Comparison of ENCODE assay signal across 22 cellular contexts in genomic region chr6:134443009-134443408, GRCh38.
A peak's percentile ranks its signal among the peaks of the same experiment; 100 is the strongest.
DNase-seq lines count a peak whose midpoint lies in the region; ATAC-seq, FAIRE-seq and TF ChIP-seq lines count a peak whose summit lies in the region.
"Had no signal": no experiment of that assay in that cellular context is flagged by ENCODE, and none has a peak within 500 bp of the region (broad histone marks: within the 10 kb centered on the region; RNA-seq: fewer than 3 reads in every experiment).

No MANE protein-coding gene starts in this region.

- TF ChIP-seq CTCF in dorsolateral prefrontal cortex (IDR thresholded peaks at IDR 0.05 in 54 of 56, conservative IDR thresholded peaks at IDR 0.05 in 2 of 56; ENCODE audit: low read depth in 1 of 56, partially characterized antibody in 56 of 56) (no peak), osteoblast (IDR thresholded peaks at IDR 0.05; ENCODE audit: extremely low read depth, low read depth, low read length) (no peak)

- H3K9me3 ChIP-seq in osteoblast (ENCODE audit: low read depth, low read length) = no peaks in the 10 kb centered on the region

- intact Hi-C loops in dorsolateral prefrontal cortex (cut with DNase I) = loop anchor here in 1 of 2 donors (10.0 kb wide), 1 partner anchor 122 kb away; no protein-coding TSS in a partner anchor

- H4K20me1 ChIP-seq in osteoblast (ENCODE audit: insufficient read depth, low read length) = no peaks in the 10 kb centered on the region

- DNase-seq in dorsolateral prefrontal cortex (no peak), osteoblast (ENCODE audit: insufficient read length, low spot score, missing footprints) (no peak), urothelium cell line (ENCODE audit: low spot score) (no peak)
- DNase-seq: CD8-positive, alpha-beta memory T cell; DMS 273 treated with DMSO at 0.1 percent for 48 hours; EL; GDM1; MM.1S; NCI-H2029; NCI-H2227 treated with DMSO at 0.1 percent for 48 hours; NCI-H69; SHP77 had no signal

- H3K4me2 ChIP-seq in osteoblast (ENCODE audit: insufficient read depth, low read length) = no peak overlapping the region
- H3K4me2 ChIP-seq: KMS-11 had no signal

- H3K79me2 ChIP-seq in osteoblast (ENCODE audit: insufficient read depth, low read length) = no peaks in the 10 kb centered on the region

- H3K27ac ChIP-seq in angular gyrus (ENCODE audit: low read depth, low read length) (peak overlapping the region; percentile 66), dorsolateral prefrontal cortex (peak overlapping the region in 51 of 59 donors; percentile 5 to 97 (median 63)), osteoblast (ENCODE audit: low read depth, low read length) (no peak overlapping the region), temporal lobe (ENCODE audit: low read depth, low read length) (peak overlapping the region; percentile 51)
- H3K27ac ChIP-seq: C4-2B, KMS-11, RWPE1 had no signal

- peak overlapping the region; percentile 38 for H2AFZ ChIP-seq in osteoblast (ENCODE audit: low read length)

- H3K27me3 ChIP-seq in dorsolateral prefrontal cortex = no peaks in the 10 kb centered on the region
- H3K27me3 ChIP-seq in osteoblast (ENCODE audit: insufficient read depth, low read length) = no peaks in the 10 kb centered on the region

- FAIRE-seq in urothelium cell line (lab: Jason Lieb, UNC) = no peak
- FAIRE-seq: GM12878, H54 had no signal

- H3K4me3 ChIP-seq in dorsolateral prefrontal cortex = no peak overlapping the region
- H3K4me3 ChIP-seq in osteoblast (ENCODE audit: insufficient read depth, low read length) = no peak overlapping the region
- H3K4me3 ChIP-seq: GM12878 had no signal

- ATAC-seq in GM18502 (IDR thresholded peaks at IDR 0.05; ENCODE audit: poor library complexity, unreplicated experiment) (no peak), GM21360 (IDR thresholded peaks at IDR 0.05; ENCODE audit: unreplicated experiment) (no peak)
- ATAC-seq: GM12878, Panc1 had no signal

- peaks cover 17% of the 10 kb centered on the region for H3K4me1 ChIP-seq in osteoblast (ENCODE audit: insufficient read depth, low read length)

- no peaks in the 10 kb centered on the region for H3K36me3 ChIP-seq in osteoblast (ENCODE audit: insufficient read depth, low read length)
